Comparison of ENCODE assay signal across 6 cellular contexts in genomic region chr16:56992431-56992830, GRCh38. TPM values are rescaled to one million over a fixed set of nuclear protein-coding genes. Genes with fewer than 3 reads are reported as not detected.
"Had no signal": no experiment of that assay in that cellular context is flagged by ENCODE, and none has a peak within 500 bp of the region (broad histone marks: within the 10 kb centered on the region; RNA-seq: fewer than 3 reads in every experiment).

No MANE protein-coding gene starts in this region.

RNA-seq across cellular contexts. Expression of gene CETP, which starts 30.7 kb away (rescaled TPM):
- total RNA-seq: cardiac septum; hepatocyte; kidney epithelial cell; T-helper 1 cell treated with Interleukin-12 subunit alpha and Interleukin-12 subunit beta and Interleukin-4 antibody, amounts not matched to agents 30 ng/mL and 1 ng/mL, for 36 hours; thoracic aorta had no signal
- polyA plus RNA-seq: hepatocyte, SK-N-SH had no signal
